ENCODE assay signal across 8 cellular contexts in genomic region chr11:108121274-108122155, GRCh38. TPM values are rescaled to one million over a fixed set of nuclear protein-coding genes. Genes with fewer than 3 reads are reported as not detected.
DNase-seq lines count a peak whose midpoint lies in the region; ATAC-seq and TF ChIP-seq lines count a peak whose summit lies in the region.

Gene ACAT1, plus strand, starts transcription at chr11:108121567. Its CDS starts 40 bp downstream, at chr11:108121607.

- H3K9me3 Mint-ChIP-seq in T-helper 1 cell treated with Interleukin-12 subunit alpha and Interleukin-12 subunit beta and Interleukin-4 antibody, amounts not matched to agents 30 μg/mL and 1 μg/mL, for 36 hours, result no peaks in the 10 kb centered on the region

- H3K36me3 ChIP-seq in uterus, result no peaks in the 10 kb centered on the region

- no peaks in the 10 kb centered on the region for H3K27me3 Mint-ChIP-seq in T-helper 1 cell treated with Interleukin-12 subunit alpha and Interleukin-12 subunit beta and Interleukin-4 antibody, amounts not matched to agents 30 μg/mL and 1 μg/mL, for 36 hours (ENCODE audit: low read depth)

- ATAC-seq in HG02884 (IDR thresholded peaks at IDR 0.05; ENCODE audit: unreplicated experiment) (peak; percentile 93), left ventricle myocardium superior (peak; percentile 92)

- H3K27me3 ChIP-seq in uterus, result no peaks in the 10 kb centered on the region

- H3K9me3 ChIP-seq in uterus, result no peaks in the 10 kb centered on the region

- peaks cover 35% of the 10 kb centered on the region for H3K4me1 Mint-ChIP-seq in T-helper 1 cell treated with Interleukin-12 subunit alpha and Interleukin-12 subunit beta and Interleukin-4 antibody, amounts not matched to agents 30 μg/mL and 1 μg/mL, for 36 hours (ENCODE audit: low read depth)

- DNase-seq in GM13977 (ENCODE audit: low spot score), result peak; percentile 92
- DNase-seq in NCI-H1694 (lab: John Stamatoyannopoulos, UW), result peak; percentile 66
- DNase-seq in amygdala (lab: John Stamatoyannopoulos, UW), result peak; percentile 58 to 97 (median 88)
- peak; percentile 100 for DNase-seq in left ventricle myocardium superior
- peak; percentile 61 for DNase-seq in pulmonary artery endothelial cell (ENCODE audit: low read depth, low spot score)
- peak; percentile 96 to 98 for DNase-seq in uterus

- H3K27ac ChIP-seq in uterus, result peak within 1 kb of the TSS; percentile 92 to 96

- peak; percentile 89 to 92 for TF ChIP-seq POLR2A in uterus (IDR thresholded peaks at IDR 0.05)

- intact Hi-C loops in left ventricle myocardium superior (cut with micrococcal nuclease) (no loop called here), uterus (cut with DNase I; ENCODE audit: low total_unique reads) (no loop called here)

- H3K27ac Mint-ChIP-seq in T-helper 1 cell treated with Interleukin-12 subunit alpha and Interleukin-12 subunit beta and Interleukin-4 antibody, amounts not matched to agents 30 μg/mL and 1 μg/mL, for 36 hours, result peak within 1 kb of the TSS; percentile 64

- no peaks in the 10 kb centered on the region for H3K4me1 ChIP-seq in uterus

- H3K4me3 Mint-ChIP-seq in T-helper 1 cell treated with Interleukin-12 subunit alpha and Interleukin-12 subunit beta and Interleukin-4 antibody, amounts not matched to agents 30 μg/mL and 1 μg/mL, for 36 hours, result peak within 1 kb of the TSS; percentile 97

- TF ChIP-seq CTCF in GM13977 (IDR thresholded peaks at IDR 0.05; ENCODE audit: extremely low read depth, insufficient read depth, missing control alignments), result no peak
- peak; percentile 18 to 64 (median 34) for TF ChIP-seq CTCF in uterus (IDR thresholded peaks at IDR 0.05)

- H3K36me3 Mint-ChIP-seq in T-helper 1 cell treated with Interleukin-12 subunit alpha and Interleukin-12 subunit beta and Interleukin-4 antibody, amounts not matched to agents 30 μg/mL and 1 μg/mL, for 36 hours (ENCODE audit: low read depth), result peaks cover 12% of the 10 kb centered on the region

- H3K4me3 ChIP-seq in uterus, result peak within 1 kb of the TSS; percentile 83 to 88

- in situ Hi-C loops in GM13977 (cut with MboI; ENCODE audit: low pct_unique_long_range_greater_than_20kb, low sequenced_read_pairs, unreplicated experiment), result loop anchor here (10.0 kb wide), 1 partner anchor 533 kb away; no protein-coding TSS in a partner anchor

RNA-seq across cellular contexts. Expression of gene ACAT1, which starts in this region (rescaled TPM):
- total RNA-seq in left ventricle myocardium superior (398 TPM), pulmonary artery endothelial cell (88.2 and 95.6 TPM in 2 replicates), uterus (10 to 100 TPM; 50.9 to 86.2 (median 70.9) TPM)

Comparison
In these comparisons a context has a peak if more than half of its experiments do, and no peak if none do; other contexts are left out.
1. Peak in every context shown above with its lines: DNase-seq, ATAC-seq, H3K4me3 ChIP-seq and H3K27ac ChIP-seq.